In the genomic region with DNA sequence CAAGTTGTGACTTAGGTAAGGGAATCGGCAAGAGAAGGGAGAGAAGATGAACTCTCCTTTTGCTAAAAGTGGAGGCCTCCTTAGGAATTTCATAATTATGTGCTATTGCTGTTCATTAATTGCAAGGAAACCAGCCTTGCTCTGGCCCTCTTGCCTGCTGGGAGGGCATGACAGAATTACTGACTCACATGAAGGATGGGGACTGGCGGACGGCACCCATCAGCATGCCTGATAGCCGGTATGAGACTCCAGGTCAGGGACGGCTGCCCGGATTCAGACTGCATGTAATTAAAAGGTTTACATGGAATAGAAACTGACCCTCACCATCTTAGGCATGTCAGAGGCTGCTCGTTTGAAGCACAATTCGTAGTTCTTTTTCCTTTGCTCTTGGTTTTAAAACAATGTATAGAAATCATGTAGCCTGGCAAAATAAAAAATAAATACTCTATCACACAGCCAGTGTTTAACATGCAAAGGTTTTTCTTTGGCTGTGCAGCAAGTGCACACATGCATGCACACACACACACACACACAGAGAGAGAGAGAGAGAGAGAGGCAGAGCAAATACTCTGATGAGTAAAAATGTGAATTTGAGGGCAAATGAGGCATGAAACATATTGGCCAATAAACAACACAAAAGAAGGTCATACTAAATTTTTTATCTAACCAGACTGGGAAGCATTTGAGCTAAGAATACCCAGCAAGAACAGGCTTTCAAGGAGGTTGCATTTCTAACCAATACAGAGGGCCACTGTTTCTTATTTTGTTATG, we compare ENCODE assay signal across 18 cellular contexts.
DNase-seq lines count a peak whose midpoint lies in the region; ATAC-seq, FAIRE-seq and TF ChIP-seq lines count a peak whose summit lies in the region.
"Had no signal": no experiment of that assay in that cellular context is flagged by ENCODE, and none has a peak within 500 bp of the region (broad histone marks: within the 10 kb centered on the region; RNA-seq: fewer than 3 reads in every experiment).

No MANE protein-coding gene starts in this region.

- H3K36me3 Mint-ChIP-seq in immature natural killer cell = no peaks in the 10 kb centered on the region

- H3K27ac ChIP-seq in A549 (no peak overlapping the region), adrenal gland (no peak overlapping the region)
- H3K27ac ChIP-seq: C4-2B, HL-60, KMS-11 had no signal

- no peak for ATAC-seq in A549

- no peaks in the 10 kb centered on the region for H3K27me3 ChIP-seq in Loucy (ENCODE audit: insufficient read depth, low read length, poor library complexity, severe bottlenecking)
- H3K27me3 ChIP-seq in adrenal gland = no peaks in the 10 kb centered on the region
- H3K27me3 ChIP-seq: MG63 had no signal

- H3K36me3 ChIP-seq in Loucy (ENCODE audit: insufficient read depth, low read length) (no peaks in the 10 kb centered on the region), adrenal gland (replicated peaks in 1 of 2) (no peaks in the 10 kb centered on the region)
- H3K36me3 ChIP-seq: MG63 had no signal

- H2AFZ ChIP-seq in Loucy (ENCODE audit: low read length) = 0 out of 2 replicates have a peak overlapping the region, but pooled peaks have one; percentile 8

- H4K20me1 ChIP-seq in Loucy (ENCODE audit: insufficient read depth, low read length, poor library complexity, severe bottlenecking) = no peaks in the 10 kb centered on the region

- no peaks in the 10 kb centered on the region for H3K9me2 ChIP-seq in Loucy (replicated peaks; ENCODE audit: low read depth, low read length)

- TF ChIP-seq EP300 in A549 (IDR thresholded peaks at IDR 0.05) = no peak

- TF ChIP-seq POLR2A in A549 (IDR thresholded peaks at IDR 0.05; ENCODE audit: low read length) (no peak), adrenal gland (IDR thresholded peaks at IDR 0.05) (no peak)

- FAIRE-seq in A549 (lab: Jason Lieb, UNC) = peak; percentile 39

- CTCF ChIA-PET in A549 (lab: Yijun Ruan, JAX) = interaction anchor here (0.9 to 1.8 kb wide), 5 partner anchors 12 to 240 kb away, joined by 3 to 5 read pairs (median 4); no protein-coding TSS in a partner anchor

- H3K9me3 Mint-ChIP-seq in immature natural killer cell = no peaks in the 10 kb centered on the region

- POLR2A ChIA-PET in A549 (lab: Yijun Ruan, JAX) = no interaction called here

- H3K4me2 ChIP-seq in A549 (no peak overlapping the region), Loucy (ENCODE audit: low read depth, low read length, poor library complexity, severe bottlenecking) (no peak overlapping the region)
- H3K4me2 ChIP-seq: KMS-11 had no signal

- WGBS in A549 (ENCODE audit: missing lambda C conversion rate) = 52% methylated on average over 8 of the region's 8 CpGs
- 27 to 34% (median 31%) methylated on average over 8 of the region's 8 CpGs for WGBS in adrenal gland, 4 donors

- DNase-seq in A549 (ENCODE audit: low read depth in 1 of 2, low spot score in 1 of 2) (no peak), adrenal gland (peak; percentile 41 to 75 (median 70)), fibroblast of the aortic adventitia (ENCODE audit: low read depth) (peak; percentile 28), COR-L47 (lab: John Stamatoyannopoulos, UW) (no peak), immature natural killer cell (no peak)
- DNase-seq in effector CD4-positive, alpha-beta T cell = no peak
- DNase-seq: AML-193; GDM1; MG63; NCI-H1048; NCI-H1436; NCI-H2029; NCI-H446 treated with DMSO at 0.1 percent for 48 hours; NK-92 treated with Interleukin-12 subunit alpha and Interleukin-12 subunit beta, amount 100 ng/mL, for 24 hours had no signal

- H3K9me3 ChIP-seq in A549 (no peaks in the 10 kb centered on the region), Loucy (ENCODE audit: insufficient read depth, low read depth, low read length) (no peaks in the 10 kb centered on the region), adrenal gland (replicated peaks in 1 of 3) (no peaks in the 10 kb centered on the region)
- H3K9me3 ChIP-seq: MG63 had no signal

- H3K4me3 ChIP-seq in A549 = no peak overlapping the region
- H3K4me3 ChIP-seq in Loucy (ENCODE audit: low read length, poor library complexity, severe bottlenecking) = no peak overlapping the region
- H3K4me3 ChIP-seq in adrenal gland = no peak overlapping the region
- H3K4me3 ChIP-seq in fibroblast of the aortic adventitia (ENCODE audit: low read depth, low read length) = no peak overlapping the region
- H3K4me3 ChIP-seq: MG63 had no signal

- TF ChIP-seq CTCF in A549 (IDR thresholded peaks at IDR 0.05) (no peak), Loucy (conservative IDR thresholded peaks at IDR 0.05; ENCODE audit: low read length) (no peak), adrenal gland (IDR thresholded peaks at IDR 0.05) (no peak), fibroblast of the aortic adventitia (IDR thresholded peaks at IDR 0.05; ENCODE audit: insufficient read depth, low read length) (no peak)

- H3K27ac Mint-ChIP-seq in immature natural killer cell = no peak overlapping the region

- H3K27me3 Mint-ChIP-seq in immature natural killer cell (ENCODE audit: low read depth in 3 of 3) = peaks cover 0 to 4% (median 0%) of the 10 kb centered on the region in 3 donors

- no peaks in the 10 kb centered on the region for H3K79me2 ChIP-seq in Loucy (ENCODE audit: insufficient read depth, low read length)

- H3K4me1 Mint-ChIP-seq in immature natural killer cell = no peaks in the 10 kb centered on the region

- no peak overlapping the region for H3K4me3 Mint-ChIP-seq in immature natural killer cell

- H3K9ac ChIP-seq in Loucy (ENCODE audit: low read depth, low read length, poor library complexity, severe bottlenecking) = no peak overlapping the region
- H3K9ac ChIP-seq: KMS-11 had no signal

- TF ChIP-seq RAD21 in A549 (conservative IDR thresholded peaks at IDR 0.05 in 1 of 2, IDR thresholded peaks at IDR 0.05 in 1 of 2) = no peak

- no peaks in the 10 kb centered on the region for H3F3A ChIP-seq in Loucy (ENCODE audit: low read depth)

- peaks cover 16% of the 10 kb centered on the region for H3K4me1 ChIP-seq in A549
- peaks cover 11% of the 10 kb centered on the region for H3K4me1 ChIP-seq in Loucy (ENCODE audit: insufficient read depth, low read length, poor library complexity, severe bottlenecking)
- H3K4me1 ChIP-seq in adrenal gland (replicated peaks in 1 of 2) = no peaks in the 10 kb centered on the region

- intact Hi-C loops in adrenal gland (cut with DNase I) = no loop called here

TF ChIP-seq in A549, 52 proteins besides CTCF, POLR2A, EP300 and RAD21:
- TF ChIP-seq RARB (CRISPR knock-in tag; IDR thresholded peaks at IDR 0.05) (no peak), GATA3 (IDR thresholded peaks at IDR 0.05; ENCODE audit: borderline replicate concordance) (no peak), TFCP2L1 (CRISPR knock-in tag; IDR thresholded peaks at IDR 0.05) (no peak), CHD4 (IDR thresholded peaks at IDR 0.05; ENCODE audit: borderline replicate concordance) (no peak), HEYL (CRISPR knock-in tag; IDR thresholded peaks at IDR 0.05) (no peak), CEBPB (IDR thresholded peaks at IDR 0.05) (no peak), ZSCAN20 (CRISPR knock-in tag; IDR thresholded peaks at IDR 0.05) (no peak), PBX3 (IDR thresholded peaks at IDR 0.05) (no peak), JUNB (IDR thresholded peaks at IDR 0.05) (no peak), SMC3 (IDR thresholded peaks at IDR 0.05) (no peak), SREBF2 (IDR thresholded peaks at IDR 0.05) (no peak)
- TF ChIP-seq, protein P1, sequence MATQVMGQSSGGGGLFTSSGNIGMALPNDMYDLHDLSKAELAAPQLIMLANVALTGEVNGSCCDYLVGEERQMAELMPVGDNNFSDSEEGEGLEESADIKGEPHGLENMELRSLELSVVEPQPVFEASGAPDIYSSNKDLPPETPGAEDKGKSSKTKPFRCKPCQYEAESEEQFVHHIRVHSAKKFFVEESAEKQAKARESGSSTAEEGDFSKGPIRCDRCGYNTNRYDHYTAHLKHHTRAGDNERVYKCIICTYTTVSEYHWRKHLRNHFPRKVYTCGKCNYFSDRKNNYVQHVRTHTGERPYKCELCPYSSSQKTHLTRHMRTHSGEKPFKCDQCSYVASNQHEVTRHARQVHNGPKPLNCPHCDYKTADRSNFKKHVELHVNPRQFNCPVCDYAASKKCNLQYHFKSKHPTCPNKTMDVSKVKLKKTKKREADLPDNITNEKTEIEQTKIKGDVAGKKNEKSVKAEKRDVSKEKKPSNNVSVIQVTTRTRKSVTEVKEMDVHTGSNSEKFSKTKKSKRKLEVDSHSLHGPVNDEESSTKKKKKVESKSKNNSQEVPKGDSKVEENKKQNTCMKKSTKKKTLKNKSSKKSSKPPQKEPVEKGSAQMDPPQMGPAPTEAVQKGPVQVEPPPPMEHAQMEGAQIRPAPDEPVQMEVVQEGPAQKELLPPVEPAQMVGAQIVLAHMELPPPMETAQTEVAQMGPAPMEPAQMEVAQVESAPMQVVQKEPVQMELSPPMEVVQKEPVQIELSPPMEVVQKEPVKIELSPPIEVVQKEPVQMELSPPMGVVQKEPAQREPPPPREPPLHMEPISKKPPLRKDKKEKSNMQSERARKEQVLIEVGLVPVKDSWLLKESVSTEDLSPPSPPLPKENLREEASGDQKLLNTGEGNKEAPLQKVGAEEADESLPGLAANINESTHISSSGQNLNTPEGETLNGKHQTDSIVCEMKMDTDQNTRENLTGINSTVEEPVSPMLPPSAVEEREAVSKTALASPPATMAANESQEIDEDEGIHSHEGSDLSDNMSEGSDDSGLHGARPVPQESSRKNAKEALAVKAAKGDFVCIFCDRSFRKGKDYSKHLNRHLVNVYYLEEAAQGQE (IDR thresholded peaks at IDR 0.05) = no peak

Comparison
In these comparisons a context has a peak if more than half of its experiments do, and no peak if none do; other contexts are left out.
1. DNase-seq: peak in adrenal gland (7 of 7) and fibroblast of the aortic adventitia (single experiment); none in A549 (0 of 2), COR-L47 (single experiment), effector CD4-positive, alpha-beta T cell (single experiment) and immature natural killer cell (0 of 3).